2 cellular contexts compared by ENCODE assay signal in genomic region chr9:98502311-98502975, GRCh38.
TF ChIP-seq lines count a peak whose summit lies in the region.

No MANE protein-coding gene starts in this region.

TF ChIP-seq in A549, 52 proteins besides CTCF, POLR2A, EP300 and RAD21:
- TF ChIP-seq ZC3H11A (IDR thresholded peaks at IDR 0.05): no peak
- no peak for TF ChIP-seq ELK1 (IDR thresholded peaks at IDR 0.05; ENCODE audit: low read depth, low read length)
- no peak for TF ChIP-seq SMC3 (IDR thresholded peaks at IDR 0.05)
- TF ChIP-seq HDAC2 (IDR thresholded peaks at IDR 0.05): no peak
- no peak for TF ChIP-seq CBX2 (IDR thresholded peaks at IDR 0.05; ENCODE audit: borderline replicate concordance, low read depth)
- no peak for TF ChIP-seq HOXB5 (CRISPR knock-in tag; IDR thresholded peaks at IDR 0.05)
- TF ChIP-seq, protein P1, sequence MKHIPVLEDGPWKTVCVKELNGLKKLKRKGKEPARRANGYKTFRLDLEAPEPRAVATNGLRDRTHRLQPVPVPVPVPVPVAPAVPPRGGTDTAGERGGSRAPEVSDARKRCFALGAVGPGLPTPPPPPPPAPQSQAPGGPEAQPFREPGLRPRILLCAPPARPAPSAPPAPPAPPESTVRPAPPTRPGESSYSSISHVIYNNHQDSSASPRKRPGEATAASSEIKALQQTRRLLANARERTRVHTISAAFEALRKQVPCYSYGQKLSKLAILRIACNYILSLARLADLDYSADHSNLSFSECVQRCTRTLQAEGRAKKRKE (CRISPR knock-in tag; IDR thresholded peaks at IDR 0.05; ENCODE audit: low read depth): no peak
- no peak for TF ChIP-seq KDM5A (IDR thresholded peaks at IDR 0.05)
- TF ChIP-seq EHMT2 (IDR thresholded peaks at IDR 0.05; ENCODE audit: low read depth): no peak
- TF ChIP-seq RNF2 (IDR thresholded peaks at IDR 0.05; ENCODE audit: borderline replicate concordance, low read depth): no peak
- no peak for TF ChIP-seq EHF (CRISPR knock-in tag; IDR thresholded peaks at IDR 0.05)
- TF ChIP-seq, protein P2, sequence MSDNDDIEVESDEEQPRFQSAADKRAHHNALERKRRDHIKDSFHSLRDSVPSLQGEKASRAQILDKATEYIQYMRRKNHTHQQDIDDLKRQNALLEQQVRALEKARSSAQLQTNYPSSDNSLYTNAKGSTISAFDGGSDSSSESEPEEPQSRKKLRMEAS (IDR thresholded peaks at IDR 0.05): no peak

TF ChIP-seq in IMR-90, 13 proteins besides CTCF, POLR2A, EP300 and RAD21:
- no peak for TF ChIP-seq SMC3 (IDR thresholded peaks at IDR 0.05; ENCODE audit: low read depth, low read length)
- TF ChIP-seq, protein P3, sequence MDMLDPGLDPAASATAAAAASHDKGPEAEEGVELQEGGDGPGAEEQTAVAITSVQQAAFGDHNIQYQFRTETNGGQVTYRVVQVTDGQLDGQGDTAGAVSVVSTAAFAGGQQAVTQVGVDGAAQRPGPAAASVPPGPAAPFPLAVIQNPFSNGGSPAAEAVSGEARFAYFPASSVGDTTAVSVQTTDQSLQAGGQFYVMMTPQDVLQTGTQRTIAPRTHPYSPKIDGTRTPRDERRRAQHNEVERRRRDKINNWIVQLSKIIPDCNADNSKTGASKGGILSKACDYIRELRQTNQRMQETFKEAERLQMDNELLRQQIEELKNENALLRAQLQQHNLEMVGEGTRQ (IDR thresholded peaks at IDR 0.05; ENCODE audit: low read depth, low read length): no peak
- TF ChIP-seq CEBPB (IDR thresholded peaks at IDR 0.05; ENCODE audit: low read depth, low read length): peak; percentile 88
- no peak for TF ChIP-seq ELK1 (IDR thresholded peaks at IDR 0.05; ENCODE audit: borderline replicate concordance, low read depth, low read length)
- TF ChIP-seq FOS (IDR thresholded peaks at IDR 0.05; ENCODE audit: low read depth, low read length): peak; percentile 10; the same call in 1 of the 2 replicates
- TF ChIP-seq MAZ (IDR thresholded peaks at IDR 0.05; ENCODE audit: borderline replicate concordance, low read depth, low read length): no peak
